ENCODE assay signal across 30 cellular contexts in the genomic region with DNA sequence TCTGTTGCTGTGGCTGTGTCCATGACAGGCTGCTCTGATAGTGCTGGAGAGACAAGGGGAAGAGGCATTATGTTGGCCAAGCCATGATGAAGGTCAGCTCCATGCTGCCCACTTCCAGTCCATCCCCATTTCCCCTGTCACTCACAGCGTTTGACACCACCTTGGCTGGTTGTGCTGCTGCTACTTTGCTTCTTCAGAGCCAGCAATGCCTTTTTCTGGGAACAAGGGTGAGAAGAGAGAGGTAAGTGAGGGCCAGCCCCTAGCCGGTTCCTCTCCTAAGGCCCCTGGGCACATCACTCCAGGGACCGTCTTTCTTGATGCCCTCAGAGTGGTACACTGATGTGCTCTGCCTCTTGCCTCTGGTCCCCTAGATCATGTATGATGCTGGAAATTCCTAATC. TPM values are rescaled to one million over a fixed set of nuclear protein-coding genes. Genes with fewer than 3 reads are reported as not detected.
A peak's percentile ranks its signal among the peaks of the same experiment; 100 is the strongest.
DNase-seq lines count a peak whose midpoint lies in the region; ATAC-seq and TF ChIP-seq lines count a peak whose summit lies in the region.
"Had no signal": no experiment of that assay in that cellular context is flagged by ENCODE, and none has a peak within 500 bp of the region (broad histone marks: within the 10 kb centered on the region; RNA-seq: fewer than 3 reads in every experiment).

No MANE protein-coding gene starts in this region.

- H3K4me3 ChIP-seq in adipocyte (ENCODE audit: low read length): no peak overlapping the region
- H3K4me3 ChIP-seq in H7 (ENCODE audit: insufficient read depth, low read depth, low read length): no peak overlapping the region
- H3K4me3 ChIP-seq: A549, gastroesophageal sphincter, HAP-1, hepatocyte, SJCRH30, spleen had no signal

- peak overlapping the region; percentile 60 for H3K27ac Mint-ChIP-seq in activated T-cell treated with anti-CD3 and anti-CD28 coated beads, Interleukin-2, amount 50 U/mL, for 24 hours
- H3K27ac Mint-ChIP-seq in Calu3 (ENCODE audit: unreplicated experiment): no peak overlapping the region
- no peak overlapping the region for H3K27ac Mint-ChIP-seq in nephron progenitor cell

- H3K4me3 Mint-ChIP-seq in activated T-cell treated with anti-CD3 and anti-CD28 coated beads, Interleukin-2, amount 50 U/mL, for 24 hours: peak overlapping the region; percentile 99
- no peak overlapping the region for H3K4me3 Mint-ChIP-seq in activated T-cell treated with anti-CD3 and anti-CD28 coated beads, Interleukin-2, amount 50 U/mL, for 4 hours
- peak overlapping the region; percentile 97 for H3K4me3 Mint-ChIP-seq in Calu3 (ENCODE audit: low read depth, unreplicated experiment)
- H3K4me3 Mint-ChIP-seq in nephron progenitor cell: peak overlapping the region; percentile 99

- CTCF ChIA-PET in Calu3 (lab: Charles Lee): no interaction called here

- peaks cover 95% of the 10 kb centered on the region for H3K36me3 Mint-ChIP-seq in activated T-cell treated with anti-CD3 and anti-CD28 coated beads, Interleukin-2, amount 50 U/mL, for 24 hours (ENCODE audit: low read depth)
- H3K36me3 Mint-ChIP-seq in activated T-cell treated with anti-CD3 and anti-CD28 coated beads, Interleukin-2, amount 50 U/mL, for 4 hours (ENCODE audit: insufficient read depth): peaks cover 50% of the 10 kb centered on the region
- peaks cover 97% of the 10 kb centered on the region for H3K36me3 Mint-ChIP-seq in Calu3 (ENCODE audit: insufficient read depth, unreplicated experiment)
- H3K36me3 Mint-ChIP-seq in nephron progenitor cell (ENCODE audit: low read depth): peaks cover 53% of the 10 kb centered on the region

- in situ Hi-C loops in KBM-7 (cut with MboI; ENCODE audit: low pct_unique_long_range_greater_than_20kb, low sequenced_read_pairs): no loop called here

- peaks cover 46% of the 10 kb centered on the region for H3K4me1 Mint-ChIP-seq in activated T-cell treated with anti-CD3 and anti-CD28 coated beads, Interleukin-2, amount 50 U/mL, for 24 hours (ENCODE audit: low read depth)
- peaks cover 39% of the 10 kb centered on the region for H3K4me1 Mint-ChIP-seq in activated T-cell treated with anti-CD3 and anti-CD28 coated beads, Interleukin-2, amount 50 U/mL, for 4 hours (ENCODE audit: low read depth)
- peaks cover 26% of the 10 kb centered on the region for H3K4me1 Mint-ChIP-seq in Calu3 (ENCODE audit: low read depth, unreplicated experiment)
- H3K4me1 Mint-ChIP-seq in nephron progenitor cell: peaks cover 32% of the 10 kb centered on the region

- intact Hi-C loops in Calu3 (cut with micrococcal nuclease; ENCODE audit: unreplicated experiment): loop anchor here (5.0 kb wide), 1 partner anchor 221 kb away; a partner anchor contains a TSS

- no peaks in the 10 kb centered on the region for H3K9me3 ChIP-seq in adipocyte (ENCODE audit: control insufficient read depth, low read length)
- H3K9me3 ChIP-seq: A549, BE2C, gastroesophageal sphincter, HAP-1, SJCRH30, spleen had no signal

- ATAC-seq in activated T-cell treated with anti-CD3 and anti-CD28 coated beads, Interleukin-2, amount 50 U/mL, for 4 hours: no peak
- ATAC-seq: A549; activated CD4-positive, CD25-positive, alpha-beta regulatory T cell treated with anti-CD3 and anti-CD28 coated beads, Interleukin-2, amount 50 U/mL, for 24 hours; gastroesophageal sphincter; left colon; right cardiac atrium had no signal

- H3K9ac ChIP-seq in adipocyte (ENCODE audit: low read length): peak overlapping the region; percentile 99
- H3K9ac ChIP-seq: parathyroid adenoma had no signal

- TF ChIP-seq CTCF in Calu3 (IDR thresholded peaks at IDR 0.05; ENCODE audit: unreplicated experiment): no peak
- TF ChIP-seq CTCF in nephron progenitor cell (IDR thresholded peaks at IDR 0.05): no peak

- H3K9me3 Mint-ChIP-seq in activated T-cell treated with anti-CD3 and anti-CD28 coated beads, Interleukin-2, amount 50 U/mL, for 24 hours: no peaks in the 10 kb centered on the region
- no peaks in the 10 kb centered on the region for H3K9me3 Mint-ChIP-seq in activated T-cell treated with anti-CD3 and anti-CD28 coated beads, Interleukin-2, amount 50 U/mL, for 4 hours
- H3K9me3 Mint-ChIP-seq in Calu3 (ENCODE audit: low read depth, unreplicated experiment) (no peaks in the 10 kb centered on the region), nephron progenitor cell (no peaks in the 10 kb centered on the region)
- H3K9me3 Mint-ChIP-seq: activated naive CD8-positive, alpha-beta T cell treated with anti-CD3 and anti-CD28 coated beads, Interleukin-2, amount 10 ng/mL, durations not matched to agents 7 days and 5 days had no signal

- no TSS peak for BruUV-seq in Calu3 (replicated peaks; lab: Mats Ljungman, UMichigan)

- no peaks in the 10 kb centered on the region for H3K27me3 Mint-ChIP-seq in activated T-cell treated with anti-CD3 and anti-CD28 coated beads, Interleukin-2, amount 50 U/mL, for 24 hours
- no peaks in the 10 kb centered on the region for H3K27me3 Mint-ChIP-seq in activated T-cell treated with anti-CD3 and anti-CD28 coated beads, Interleukin-2, amount 50 U/mL, for 4 hours (ENCODE audit: low read depth)
- no peaks in the 10 kb centered on the region for H3K27me3 Mint-ChIP-seq in Calu3 (ENCODE audit: unreplicated experiment)
- no peaks in the 10 kb centered on the region for H3K27me3 Mint-ChIP-seq in nephron progenitor cell (ENCODE audit: low read depth, poor library complexity)
- H3K27me3 Mint-ChIP-seq: activated naive CD8-positive, alpha-beta T cell treated with anti-CD3 and anti-CD28 coated beads, Interleukin-2, amount 10 ng/mL, durations not matched to agents 7 days and 5 days had no signal

- H3K36me3 ChIP-seq in adipocyte (ENCODE audit: control insufficient read depth, insufficient read depth, low read length, severe bottlenecking) (peaks cover 59% of the 10 kb centered on the region), H7 (replicated peaks; ENCODE audit: control insufficient read depth, insufficient read depth, low read length) (peaks cover 36% of the 10 kb centered on the region)

- H3K27me3 ChIP-seq in adipocyte (replicated peaks; ENCODE audit: control insufficient read depth, insufficient read depth, low read length): no peaks in the 10 kb centered on the region
- H3K27me3 ChIP-seq in H7 (ENCODE audit: control insufficient read depth, insufficient read depth, low read length): no peaks in the 10 kb centered on the region
- H3K27me3 ChIP-seq: BE2C, dorsolateral prefrontal cortex, gastroesophageal sphincter, hepatocyte, SJCRH30, spleen had no signal

- DNase-seq in activated T-cell treated with anti-CD3 and anti-CD28 coated beads, Interleukin-2, amount 50 U/mL, for 24 hours: no peak
- DNase-seq in activated T-cell treated with anti-CD3 and anti-CD28 coated beads, Interleukin-2, amount 50 U/mL, for 4 hours: no peak
- no peak for DNase-seq in Calu3
- DNase-seq in adipocyte (ENCODE audit: low read depth): no peak
- DNase-seq in nephron progenitor cell: no peak
- DNase-seq in H7: no peak
- no peak for DNase-seq in iPS-NIHi7 (ENCODE audit: extremely low spot score)
- DNase-seq in KBM-7: no peak
- DNase-seq: activated naive CD8-positive, alpha-beta T cell treated with anti-CD3 and anti-CD28 coated beads, Interleukin-2, amount 10 ng/mL, durations not matched to agents 7 days and 5 days; activated T-cell treated with anti-CD3 and anti-CD28 coated beads, Interleukin-2, amount 50 U/mL, for 48 hours; BE2C; COR-L47; DMS79 treated with DMSO at 0.1 percent for 48 hours; dorsolateral prefrontal cortex; left colon; mesendoderm; MM.1S; NCI-H1417; NCI-H2029 treated with DMSO at 0.1 percent for 48 hours; NCI-H2227 treated with DMSO at 0.1 percent for 48 hours; right cardiac atrium; SJCRH30; spleen; trophoblast cell had no signal

- peaks cover 18% of the 10 kb centered on the region for H3K4me1 ChIP-seq in adipocyte (ENCODE audit: control insufficient read depth, insufficient read depth, low read length)
- H3K4me1 ChIP-seq: BE2C had no signal

RNA-seq across cellular contexts. Expression of a gene that starts 2.0 kb away (rescaled TPM):
- 100 to 1,000 TPM; 107 to 111 (median 109) TPM for total RNA-seq in activated T-cell treated with anti-CD3 and anti-CD28 coated beads, Interleukin-2, amount 50 U/mL, for 4 hours
- total RNA-seq in Calu3 (2022): 141 and 157 TPM in 2 replicates
- 109 and 115 TPM in 2 replicates for total RNA-seq in H7 (2014; rRNA removed; shearing (Covaris generic))

RNA-seq across cellular contexts. Expression of a gene that starts 2.2 kb away (rescaled TPM):
- 100 to 1,000 TPM; 123 to 157 (median 132) TPM for total RNA-seq in activated T-cell treated with anti-CD3 and anti-CD28 coated beads, Interleukin-2, amount 50 U/mL, for 4 hours
- total RNA-seq in Calu3 (2022): 182 and 201 TPM in 2 replicates
- 47.2 and 57.6 TPM in 2 replicates for total RNA-seq in H7 (2014; rRNA removed; shearing (Covaris generic))

RNA-seq across cellular contexts. Expression of a gene that starts 10.9 kb away (rescaled TPM):
- total RNA-seq in activated T-cell treated with anti-CD3 and anti-CD28 coated beads, Interleukin-2, amount 50 U/mL, for 4 hours: 1 to 10 TPM in 2 of 3 donors, under 1 TPM in 1; 0.42 to 1.5 (median 1.4) TPM
- 944 and 1,205 TPM in 2 replicates for total RNA-seq in Calu3 (2022)
- not detected in 2 replicates for total RNA-seq in H7 (2014; rRNA removed; shearing (Covaris generic))
- total RNA-seq: SJCRH30 had no signal

RNA-seq across cellular contexts. Expression of a gene that starts 15.1 kb away (rescaled TPM):
- 1 to 10 TPM; 7.1 to 9.0 (median 8.9) TPM for total RNA-seq in activated T-cell treated with anti-CD3 and anti-CD28 coated beads, Interleukin-2, amount 50 U/mL, for 4 hours
- 40.9 and 43.6 TPM in 2 replicates for total RNA-seq in Calu3 (2022)
- total RNA-seq in H7 (2014; rRNA removed; shearing (Covaris generic)): 18.8 and 19.9 TPM in 2 replicates

RNA-seq across cellular contexts. Expression of a gene that starts 25.1 kb away (rescaled TPM):
- total RNA-seq in activated T-cell treated with anti-CD3 and anti-CD28 coated beads, Interleukin-2, amount 50 U/mL, for 4 hours: 1 to 10 TPM; 4.3 to 5.9 (median 5.3) TPM
- total RNA-seq in Calu3 (2022): 13.1 and 20.8 TPM in 2 replicates
- total RNA-seq in H7 (2014; rRNA removed; shearing (Covaris generic)): 0.35 and 1.5 TPM in 2 replicates

Comparison
In these comparisons a context has a peak if more than half of its experiments do, and no peak if none do; other contexts are left out.
1. RNA of a gene that starts 10.9 kb away (total RNA-seq): 944 to 1,205 TPM in Calu3; 0.42 to 1.5 TPM in activated T-cell treated with anti-CD3 and anti-CD28 coated beads, Interleukin-2, amount 50 U/mL, for 4 hours and not detected in H7; every median in the first group is over 100 times any median in the second.